18 cellular contexts compared by ENCODE assay signal in the genomic region with DNA sequence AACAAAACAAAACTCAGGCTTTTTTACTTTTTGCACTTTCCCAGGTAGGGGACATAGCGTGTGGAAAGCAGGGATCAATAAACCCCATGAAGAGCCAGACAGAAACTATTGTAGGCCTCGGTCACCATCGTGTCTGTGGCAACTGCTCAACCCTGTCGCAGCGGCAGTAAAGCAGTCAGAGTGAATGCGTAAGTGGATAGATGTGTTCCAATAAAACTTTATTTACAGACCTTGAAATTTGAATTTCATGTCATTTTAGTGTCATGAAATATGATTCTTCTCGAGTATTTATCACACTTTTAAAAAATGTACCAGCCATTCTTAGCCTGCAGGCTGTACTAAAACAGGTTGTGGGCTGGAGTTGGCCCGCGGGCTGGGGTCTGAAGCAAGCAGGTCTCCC. TPM values are rescaled to one million over a fixed set of nuclear protein-coding genes. Genes with fewer than 3 reads are reported as not detected.
DNase-seq lines count a peak whose midpoint lies in the region; ATAC-seq and TF ChIP-seq lines count a peak whose summit lies in the region.
"Had no signal": no experiment of that assay in that cellular context is flagged by ENCODE, and none has a peak within 500 bp of the region (broad histone marks: within the 10 kb centered on the region; RNA-seq: fewer than 3 reads in every experiment).

No MANE protein-coding gene starts in this region.

- H4K8ac ChIP-seq in trophoblast cell (ENCODE audit: low read depth, low read length): no peak overlapping the region

- no CpG with 5 or more reads among the region's 9 CpGs for WGBS in trophoblast cell (ENCODE audit: extremely low coverage, insufficient coverage, insufficient read length)
- 60 to 86% methylated on average over 3 to 9 of the region's 9 CpGs for WGBS in transverse colon (ENCODE audit: low coverage in 1 of 2), 2 donors

- H3K4me2 ChIP-seq in DND-41 (ENCODE audit: insufficient read depth, low read length) (no peak overlapping the region), SU-DHL-6 (ENCODE audit: low read depth, low read length, poor library complexity, severe bottlenecking) (peak overlapping the region; percentile 97), trophoblast cell (ENCODE audit: low read length) (no peak overlapping the region)
- H3K4me2 ChIP-seq: SK-N-SH had no signal

- H3K79me1 ChIP-seq in trophoblast cell (ENCODE audit: low read length): no peaks in the 10 kb centered on the region

- H3K36me3 ChIP-seq in DND-41 (ENCODE audit: insufficient read depth, low read length): no peaks in the 10 kb centered on the region
- peaks cover 6% of the 10 kb centered on the region; the same call in 1 of the 2 replicates for H3K36me3 ChIP-seq in SU-DHL-6 (ENCODE audit: low read length)
- H3K36me3 ChIP-seq in trophoblast cell (ENCODE audit: control insufficient read depth in 1 of 2, insufficient read depth in 2 of 2, low read length in 2 of 2): peaks cover 0 to 1% of the 10 kb centered on the region in 2 experiments
- no peaks in the 10 kb centered on the region for H3K36me3 ChIP-seq in transverse colon
- H3K36me3 ChIP-seq: HAP-1 had no signal

- H3K4ac ChIP-seq in trophoblast cell (ENCODE audit: low read depth, low read length): no peak overlapping the region

- H3K9me3 ChIP-seq in DND-41 (ENCODE audit: insufficient read depth, low read length, severe bottlenecking) (no peaks in the 10 kb centered on the region), SU-DHL-6 (ENCODE audit: insufficient read depth, low read length) (no peaks in the 10 kb centered on the region), trophoblast cell (ENCODE audit: insufficient read depth, low read depth, low read length) (peaks cover 2% of the 10 kb centered on the region), transverse colon (no peaks in the 10 kb centered on the region)
- H3K9me3 ChIP-seq: HAP-1, SK-N-SH had no signal

- H3K14ac ChIP-seq in trophoblast cell (ENCODE audit: low read length): no peak overlapping the region

- TF ChIP-seq POLR2A in transverse colon (IDR thresholded peaks at IDR 0.05): no peak

- H4K91ac ChIP-seq in trophoblast cell (ENCODE audit: low read depth, low read length): peak overlapping the region; percentile 56

- no peak for TF ChIP-seq CTCF in DND-41 (IDR thresholded peaks at IDR 0.05; ENCODE audit: borderline replicate concordance, extremely low read depth, low read length, poor library complexity, severe bottlenecking)
- TF ChIP-seq CTCF in SU-DHL-6 (IDR thresholded peaks at IDR 0.05; ENCODE audit: insufficient read depth, low read length, poor library complexity, severe bottlenecking): no peak
- no peak for TF ChIP-seq CTCF in transverse colon (IDR thresholded peaks at IDR 0.05)

- POLR2A ChIA-PET in HEK293T (lab: Yijun Ruan, JAX): interaction anchor here (0.7 to 2.3 kb wide), 5 partner anchors 8 to 83 kb away, joined by 3 to 8 read pairs (median 3); no protein-coding TSS in a partner anchor

- H3F3A ChIP-seq in SU-DHL-6 (ENCODE audit: insufficient read depth): peaks cover 46% of the 10 kb centered on the region; the same call in 1 of the 2 replicates

- H4K20me1 ChIP-seq in DND-41 (ENCODE audit: insufficient read depth, low read length) (no peaks in the 10 kb centered on the region), SU-DHL-6 (ENCODE audit: low read depth, low read length) (0 out of 2 replicates have a peak, but pooled peaks cover 5% of the 10 kb centered on the region)

- no peak overlapping the region for H2BK12ac ChIP-seq in trophoblast cell (ENCODE audit: low read length)

- H3K27me3 ChIP-seq in DND-41 (ENCODE audit: insufficient read depth, low read length, poor library complexity): no peaks in the 10 kb centered on the region
- no peaks in the 10 kb centered on the region for H3K27me3 ChIP-seq in SU-DHL-6 (ENCODE audit: low read length)
- H3K27me3 ChIP-seq in trophoblast cell (ENCODE audit: insufficient read depth, low read length): no peaks in the 10 kb centered on the region
- peaks cover 11% of the 10 kb centered on the region for H3K27me3 ChIP-seq in transverse colon

- H2BK5ac ChIP-seq in trophoblast cell (ENCODE audit: low read depth, low read length, poor library complexity): peak overlapping the region; percentile 21

- no peak overlapping the region for H3K23ac ChIP-seq in trophoblast cell (ENCODE audit: low read length)

- no peaks in the 10 kb centered on the region for H3K79me2 ChIP-seq in DND-41 (ENCODE audit: insufficient read depth, low read length)
- H3K79me2 ChIP-seq in SU-DHL-6 (ENCODE audit: insufficient read depth, low read length): peaks cover 99% of the 10 kb centered on the region
- peaks cover 2% of the 10 kb centered on the region for H3K79me2 ChIP-seq in trophoblast cell (ENCODE audit: control insufficient read depth, insufficient read depth, low read length, poor library complexity)

- no peak overlapping the region for H2AK5ac ChIP-seq in trophoblast cell (ENCODE audit: low read length)

- no peak overlapping the region for H3K18ac ChIP-seq in trophoblast cell (ENCODE audit: low read length)

- no peak overlapping the region for H2BK120ac ChIP-seq in trophoblast cell (ENCODE audit: insufficient read depth, low read length, poor library complexity)

- no peak overlapping the region for H2AFZ ChIP-seq in DND-41 (ENCODE audit: low read depth, low read length)
- no peak overlapping the region for H2AFZ ChIP-seq in SU-DHL-6 (ENCODE audit: low read depth, low read length, severe bottlenecking)
- no peak overlapping the region for H2AFZ ChIP-seq in trophoblast cell (ENCODE audit: insufficient read depth, low read length, poor library complexity)

- H3K9ac ChIP-seq in DND-41 (ENCODE audit: low read depth, low read length): no peak overlapping the region; the same call in 1 of the 2 replicates
- H3K9ac ChIP-seq in SU-DHL-6 (ENCODE audit: low read length): peak overlapping the region; percentile 45
- no peak overlapping the region for H3K9ac ChIP-seq in trophoblast cell (ENCODE audit: low read length)
- H3K9ac ChIP-seq: SK-N-SH had no signal

- no peak for TF ChIP-seq EP300 in transverse colon (IDR thresholded peaks at IDR 0.05; ENCODE audit: low read depth)

- H3K27ac ChIP-seq in DND-41 (ENCODE audit: low read length) (peak overlapping the region; percentile 95), SU-DHL-6 (ENCODE audit: low read depth, low read length) (peak overlapping the region; percentile 75), trophoblast cell (ENCODE audit: low read depth, low read length) (peak overlapping the region; percentile 42), transverse colon (no peak overlapping the region)
- H3K27ac ChIP-seq: HL-60 had no signal

- H3K4me1 ChIP-seq in DND-41 (ENCODE audit: insufficient read depth, low read length) (peaks cover 47% of the 10 kb centered on the region), trophoblast cell (ENCODE audit: control insufficient read depth in 1 of 2, insufficient read depth in 2 of 2, low read length in 2 of 2) (peaks cover 22 to 25% of the 10 kb centered on the region in 2 experiments), transverse colon (no peaks in the 10 kb centered on the region)

- intact Hi-C loops in transverse colon (cut with DNase I; ENCODE audit: low total_unique reads): no loop called here

- in situ Hi-C loops in transverse colon (cut with MboI; ENCODE audit: low pct_ligation_motif_present in 1 of 4, low pct_unique_long_range_greater_than_20kb in 1 of 4, low sequenced_read_pairs in 3 of 4): no loop called here

- DNase-seq in DND-41: no peak
- DNase-seq in HEK293T (ENCODE audit: extremely low spot score): no peak
- DNase-seq in trophoblast cell: no peak
- no peak for DNase-seq in medulla oblongata (ENCODE audit: extremely low spot score)
- DNase-seq in transverse colon: no peak
- no peak for DNase-seq in stimulated activated CD8-positive, alpha-beta memory T cell treated with anti-CD3 and anti-CD28 coated beads, Interleukin-4, amount 100 ng/mL, for 48 hours
- DNase-seq: KBM-7, NCI-H1436 treated with DMSO at 0.1 percent for 48 hours, NCI-H2029 treated with DMSO at 0.1 percent for 48 hours, NCI-H510A, NCI-H82, SK-N-SH, T-helper 1 cell had no signal

- CTCF ChIA-PET in HEK293T (lab: Yijun Ruan, JAX): interaction anchor here (0.6 to 1.5 kb wide), 2 partner anchors 23 to 160 kb away, joined by 3 to 5 read pairs; no protein-coding TSS in a partner anchor

- no peak overlapping the region for H4K12ac ChIP-seq in trophoblast cell (ENCODE audit: low read depth, low read length)

- no peaks in the 10 kb centered on the region for H3K9me2 ChIP-seq in SU-DHL-6 (replicated peaks; ENCODE audit: insufficient read depth, low read length)
- H3K9me2 ChIP-seq: SK-N-SH had no signal

- H3K4me3 ChIP-seq in DND-41 (ENCODE audit: low read depth in 1 of 2, low read length in 2 of 2) (no peak overlapping the region), SU-DHL-6 (ENCODE audit: insufficient read depth, low read length, poor library complexity, severe bottlenecking) (peak overlapping the region; percentile 7), trophoblast cell (ENCODE audit: low read depth, low read length) (no peak overlapping the region), transverse colon (no peak overlapping the region)
- H3K4me3 ChIP-seq: HAP-1 had no signal

- no peak for ATAC-seq in DND-41 (ENCODE audit: insufficient read depth, low read depth)

TF ChIP-seq in HEK293T, 16 proteins besides CTCF, POLR2A, EP300 and RAD21:
- no peak for TF ChIP-seq NFRKB (IDR thresholded peaks at IDR 0.05)
- peak; percentile 78 for TF ChIP-seq PKNOX1 (IDR thresholded peaks at IDR 0.05)

RNA-seq across cellular contexts. Expression of gene BMP7, which starts 14.5 kb away (rescaled TPM):
- 13.5 and 14.2 TPM in 2 replicates for polyA plus RNA-seq in trophoblast cell (2013)
- total RNA-seq in transverse colon: 1 to 10 TPM in 3 of 4 donors, not detected in 1; 1.4 to 2.2 (median 1.5) TPM
- polyA plus RNA-seq: AG04450, BJ, SK-N-SH had no signal

Comparison
In these comparisons a context has a peak if more than half of its experiments do, and no peak if none do; other contexts are left out.
1. H3K27ac ChIP-seq: peak in DND-41 (single experiment), SU-DHL-6 (single experiment) and trophoblast cell (single experiment); none in transverse colon (0 of 4).